ENCODE assay signal across 1 cellular context in genomic region chr11:86068951-86069407, GRCh38.
TF ChIP-seq lines count a peak whose summit lies in the region.

A gene with protein sequence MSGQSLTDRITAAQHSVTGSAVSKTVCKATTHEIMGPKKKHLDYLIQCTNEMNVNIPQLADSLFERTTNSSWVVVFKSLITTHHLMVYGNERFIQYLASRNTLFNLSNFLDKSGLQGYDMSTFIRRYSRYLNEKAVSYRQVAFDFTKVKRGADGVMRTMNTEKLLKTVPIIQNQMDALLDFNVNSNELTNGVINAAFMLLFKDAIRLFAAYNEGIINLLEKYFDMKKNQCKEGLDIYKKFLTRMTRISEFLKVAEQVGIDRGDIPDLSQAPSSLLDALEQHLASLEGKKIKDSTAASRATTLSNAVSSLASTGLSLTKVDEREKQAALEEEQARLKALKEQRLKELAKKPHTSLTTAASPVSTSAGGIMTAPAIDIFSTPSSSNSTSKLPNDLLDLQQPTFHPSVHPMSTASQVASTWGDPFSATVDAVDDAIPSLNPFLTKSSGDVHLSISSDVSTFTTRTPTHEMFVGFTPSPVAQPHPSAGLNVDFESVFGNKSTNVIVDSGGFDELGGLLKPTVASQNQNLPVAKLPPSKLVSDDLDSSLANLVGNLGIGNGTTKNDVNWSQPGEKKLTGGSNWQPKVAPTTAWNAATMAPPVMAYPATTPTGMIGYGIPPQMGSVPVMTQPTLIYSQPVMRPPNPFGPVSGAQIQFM (minus strand): TSS chr11:86069084. CDS start chr11:86068780, 304 bp downstream.

TF ChIP-seq in A549, 52 proteins besides CTCF, POLR2A, EP300 and RAD21 (continued from another document):
- no peak for TF ChIP-seq FOSL2 (IDR thresholded peaks at IDR 0.05)
- peak; percentile 20; the same call in 1 of the 2 replicates for TF ChIP-seq FOSL2 (CRISPR knock-in tag; IDR thresholded peaks at IDR 0.05)
- peak; percentile 54; the same call in 1 of the 2 replicates for TF ChIP-seq E2F6 (IDR thresholded peaks at IDR 0.05; ENCODE audit: borderline replicate concordance, low read depth)
TF ChIP-seq in A549: peak in this region for 14.
